ENCODE assay signal across 25 cellular contexts in the genomic region with DNA sequence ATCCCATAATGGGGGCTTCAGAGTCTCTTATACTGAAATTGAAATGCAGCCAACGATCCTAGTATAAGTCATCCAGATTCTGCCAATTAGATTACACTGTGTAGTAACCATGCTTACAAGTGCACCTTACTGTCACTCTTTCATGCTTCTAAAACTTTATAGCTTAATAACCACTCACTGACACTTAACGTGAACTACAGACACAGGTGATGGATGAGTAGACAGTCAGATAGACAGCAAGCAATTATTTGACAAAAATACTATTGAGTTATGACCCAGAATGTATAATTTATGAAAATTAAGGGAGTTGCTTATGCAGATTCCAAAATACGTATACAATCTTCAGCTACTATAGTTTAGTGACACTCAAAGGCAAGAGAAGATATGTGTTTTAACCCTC. TPM values are rescaled to one million over a fixed set of nuclear protein-coding genes. Genes with fewer than 3 reads are reported as not detected.
"Had no signal": no experiment of that assay in that cellular context is flagged by ENCODE, and none has a peak within 500 bp of the region (broad histone marks: within the 10 kb centered on the region; RNA-seq: fewer than 3 reads in every experiment).

No MANE protein-coding gene starts in this region.

- H3K27me3 ChIP-seq: testis, thyroid gland, vagina had no signal

- H3K27ac ChIP-seq: left ventricle myocardium inferior, pancreas, prostate gland, skin epidermis, stomach, testis, thyroid gland, transverse colon, upper lobe of left lung, vagina had no signal

- DNase-seq: islet precursor cell; left ventricle myocardium inferior; mesendoderm; mucosa of descending colon; naive thymus-derived CD4-positive, alpha-beta T cell; nucleus accumbens; pancreas; posterior cingulate gyrus; retina; right cardiac atrium; stimulated activated CD4-positive, alpha-beta T cell treated with anti-CD3 and anti-CD28 coated beads, Interleukin-12 subunit alpha, Interleukin-12 subunit beta, amount 100 ng/mL, for 4 hours; stimulated activated CD4-positive, alpha-beta T cell treated with anti-CD3 and anti-CD28 coated beads, Interleukin-15, amount 100 ng/mL, for 24 hours; stimulated activated CD4-positive, alpha-beta T cell treated with anti-CD3 and anti-CD28 coated beads, Interleukin-2, amount 100 ng/mL, for 24 hours; stimulated activated CD4-positive, alpha-beta T cell treated with anti-CD3 and anti-CD28 coated beads, Interleukin-4, amount 100 ng/mL, for 1 hour; stimulated activated naive B cell treated with anti-CD40 and anti-IgM and Interleukin-4, amounts not matched to agents 10 μg/mL and 1 μg/mL and 100 μg/mL, for 72 hours; stimulated activated naive CD8-positive, alpha-beta T cell treated with anti-CD3 and anti-CD28 coated beads, Interleukin-15, Interleukin-2, amounts not matched to agents 100 U/mL and 50 U/mL, for 24 hours; stomach; testis; thyroid gland; transverse colon; upper lobe of left lung had no signal

- H3K9me3 ChIP-seq: left ventricle myocardium inferior, mucosa of descending colon, pancreas, prostate gland, stomach, testis, thyroid gland, transverse colon, upper lobe of left lung, vagina had no signal

- H3K36me3 ChIP-seq: left ventricle myocardium inferior, pancreas, prostate gland, stomach, thyroid gland, transverse colon, upper lobe of left lung, vagina had no signal

- H3K4me3 ChIP-seq: left ventricle myocardium inferior, lung, mucosa of descending colon, pancreas, prostate gland, skin epidermis, stomach, testis, thyroid gland, transverse colon, upper lobe of left lung, vagina had no signal

RNA-seq across cellular contexts. Expression of gene CDH8, which starts 6.3 kb away (rescaled TPM):
- polyA plus RNA-seq: naive thymus-derived CD4-positive, alpha-beta T cell had no signal
